In the genomic region with DNA sequence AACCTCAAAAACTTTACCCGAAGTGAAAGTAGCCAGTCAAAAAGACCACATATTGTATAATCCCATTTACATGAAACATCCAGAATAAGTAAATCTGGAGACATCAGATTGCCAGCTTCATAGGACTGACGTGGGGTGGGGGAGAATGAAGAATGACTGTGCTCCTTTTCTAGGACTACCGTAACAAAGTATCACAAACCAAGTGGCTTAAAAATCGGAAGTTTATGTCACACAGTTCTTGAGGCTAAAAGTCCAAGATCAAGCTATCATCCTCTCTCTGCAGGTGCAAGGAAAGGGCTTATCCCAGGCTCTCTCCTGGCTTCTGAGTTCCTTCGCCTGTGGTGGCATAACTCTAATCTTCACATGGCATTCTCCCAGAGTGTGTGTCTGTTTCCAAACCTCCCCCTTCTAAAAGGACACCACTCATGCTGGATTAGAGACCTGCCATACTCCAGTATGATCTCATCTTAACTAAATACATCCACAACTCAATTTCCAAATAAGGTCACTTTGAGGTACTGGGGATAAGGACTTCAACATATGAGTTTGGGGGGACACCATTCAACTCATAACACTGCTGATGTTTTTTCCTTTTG, we compare ENCODE assay signal across 11 cellular contexts. TPM values are rescaled to one million over a fixed set of nuclear protein-coding genes. Genes with fewer than 3 reads are reported as not detected.
A peak's percentile ranks its signal among the peaks of the same experiment; 100 is the strongest.
DNase-seq lines count a peak whose midpoint lies in the region; ATAC-seq and TF ChIP-seq lines count a peak whose summit lies in the region.
"Had no signal": no experiment of that assay in that cellular context is flagged by ENCODE, and none has a peak within 500 bp of the region (broad histone marks: within the 10 kb centered on the region; RNA-seq: fewer than 3 reads in every experiment).

No MANE protein-coding gene starts in this region.

- ATAC-seq in stimulated activated effector memory CD8-positive, alpha-beta T cell treated with anti-CD3 and anti-CD28 coated beads, Interleukin-12 subunit alpha, Interleukin-12 subunit beta, amount 100 ng/mL, for 72 hours: peak; percentile 12
- ATAC-seq in HG03039 (IDR thresholded peaks at IDR 0.05; ENCODE audit: unreplicated experiment): no peak
- ATAC-seq: naive thymus-derived CD8-positive, alpha-beta T cell; Panc1 had no signal

- H4K5ac ChIP-seq in mesendoderm (ENCODE audit: low read length): no peak overlapping the region

- no peak overlapping the region for H3K4me2 ChIP-seq in mesendoderm (ENCODE audit: low read length)

- H3K79me2 ChIP-seq in mesendoderm (ENCODE audit: control insufficient read depth, insufficient read depth, low read length): peaks cover 88% of the 10 kb centered on the region

- H3K4me3 ChIP-seq in SJSA1: peak overlapping the region; percentile 17
- no peak overlapping the region for H3K4me3 ChIP-seq in esophagus muscularis mucosa
- no peak overlapping the region for H3K4me3 ChIP-seq in mesendoderm (ENCODE audit: low read length)

- no peak overlapping the region for H3K18ac ChIP-seq in mesendoderm (ENCODE audit: low read length)

- H3K9me3 Mint-ChIP-seq in activated T-cell treated with anti-CD3 and anti-CD28 coated beads, Interleukin-2, amount 50 U/mL, for 24 hours: no peaks in the 10 kb centered on the region
- no peaks in the 10 kb centered on the region for H3K9me3 Mint-ChIP-seq in stimulated activated effector memory CD8-positive, alpha-beta T cell treated with anti-CD3 and anti-CD28 coated beads, Interleukin-12 subunit alpha, Interleukin-12 subunit beta, amount 100 ng/mL, for 72 hours

- H3K9me3 ChIP-seq in SJSA1 (replicated peaks) (no peaks in the 10 kb centered on the region), esophagus muscularis mucosa (no peaks in the 10 kb centered on the region)

- H3K56ac ChIP-seq in mesendoderm (ENCODE audit: low read length): no peak overlapping the region

- peaks cover 14% of the 10 kb centered on the region for H3K36me3 ChIP-seq in SJSA1
- H3K36me3 ChIP-seq in esophagus muscularis mucosa: no peaks in the 10 kb centered on the region
- H3K36me3 ChIP-seq in mesendoderm (ENCODE audit: control insufficient read depth, insufficient read depth, low read length): peaks cover 7% of the 10 kb centered on the region

- DNase-seq in activated T-cell treated with anti-CD3 and anti-CD28 coated beads, Interleukin-2, amount 50 U/mL, for 24 hours: no peak
- no peak for DNase-seq in activated T-cell treated with anti-CD3 and anti-CD28 coated beads, Interleukin-2, amount 50 U/mL, for 1 hour
- peak in 1 of 2 experiments; percentile 69 for DNase-seq in SJSA1 (ENCODE audit: low read depth in 1 of 2, low spot score in 2 of 2)
- DNase-seq in esophagus muscularis mucosa (ENCODE audit: extremely low spot score): no peak
- DNase-seq in stimulated activated effector memory CD8-positive, alpha-beta T cell treated with anti-CD3 and anti-CD28 coated beads, Interleukin-12 subunit alpha, Interleukin-12 subunit beta, amount 100 ng/mL, for 72 hours (ENCODE audit: low spot score in 2 of 2): no peak
- DNase-seq in mesendoderm: no peak
- DNase-seq in NCI-H1092 (lab: John Stamatoyannopoulos, UW): no peak
- DNase-seq: erythroblast; naive thymus-derived CD8-positive, alpha-beta T cell had no signal

- H3K9ac ChIP-seq in mesendoderm (ENCODE audit: low read length): no peak overlapping the region

- H3K27ac ChIP-seq in SJSA1 (peak overlapping the region; percentile 96), esophagus muscularis mucosa (replicated peaks in 1 of 4) (peak overlapping the region; percentile 84 to 88 (median 87)), mesendoderm (ENCODE audit: low read depth, low read length) (no peak overlapping the region)

- no peaks in the 10 kb centered on the region for H3K27me3 ChIP-seq in SJSA1 (replicated peaks)
- no peaks in the 10 kb centered on the region for H3K27me3 ChIP-seq in esophagus muscularis mucosa
- H3K27me3 ChIP-seq in mesendoderm (ENCODE audit: insufficient read depth, low read length, poor library complexity): no peaks in the 10 kb centered on the region

- no peak overlapping the region for H4K8ac ChIP-seq in mesendoderm (ENCODE audit: low read depth, low read length)

- intact Hi-C loops in esophagus muscularis mucosa (cut with DNase I): no loop called here

- peak overlapping the region; percentile 35 for H3K4me3 Mint-ChIP-seq in activated T-cell treated with anti-CD3 and anti-CD28 coated beads, Interleukin-2, amount 50 U/mL, for 24 hours
- H3K4me3 Mint-ChIP-seq in stimulated activated effector memory CD8-positive, alpha-beta T cell treated with anti-CD3 and anti-CD28 coated beads, Interleukin-12 subunit alpha, Interleukin-12 subunit beta, amount 100 ng/mL, for 72 hours: peak overlapping the region; percentile 49

- WGBS in esophagus muscularis mucosa: 52% methylated on average over 5 of the region's 5 CpGs
- no CpG with 5 or more reads among the region's 5 CpGs for WGBS in mesendoderm (ENCODE audit: extremely low coverage, insufficient coverage, low lambda C conversion rate)

- H3K27ac Mint-ChIP-seq in activated T-cell treated with anti-CD3 and anti-CD28 coated beads, Interleukin-2, amount 50 U/mL, for 24 hours: peak overlapping the region; percentile 35
- peak overlapping the region; percentile 39 for H3K27ac Mint-ChIP-seq in stimulated activated effector memory CD8-positive, alpha-beta T cell treated with anti-CD3 and anti-CD28 coated beads, Interleukin-12 subunit alpha, Interleukin-12 subunit beta, amount 100 ng/mL, for 72 hours

- no peak overlapping the region for H2AK5ac ChIP-seq in mesendoderm (ENCODE audit: low read length)

- no peak overlapping the region for H2BK5ac ChIP-seq in mesendoderm (ENCODE audit: low read length)

- H3K4me1 ChIP-seq in SJSA1 (replicated peaks): peaks cover 62% of the 10 kb centered on the region
- H3K4me1 ChIP-seq in esophagus muscularis mucosa: peaks cover 55 to 83% (median 76%) of the 10 kb centered on the region in 4 donors
- H3K4me1 ChIP-seq in mesendoderm (ENCODE audit: control insufficient read depth, low read depth, low read length): peaks cover 40% of the 10 kb centered on the region

- H3K79me1 ChIP-seq in mesendoderm (ENCODE audit: low read length): peaks cover 28% of the 10 kb centered on the region

- TF ChIP-seq CTCF in esophagus muscularis mucosa (IDR thresholded peaks at IDR 0.05): no peak

- H3K4ac ChIP-seq in mesendoderm (ENCODE audit: low read depth, low read length): no peak overlapping the region

- H3K23ac ChIP-seq in mesendoderm (ENCODE audit: low read length): no peak overlapping the region

- TF ChIP-seq POLR2A in esophagus muscularis mucosa (IDR thresholded peaks at IDR 0.05; ENCODE audit: low read depth): no peak

- H2BK120ac ChIP-seq in mesendoderm (ENCODE audit: low read depth, low read length): no peak overlapping the region

- H2BK15ac ChIP-seq in mesendoderm (replicated peaks; ENCODE audit: low read depth): no peak overlapping the region

- peaks cover 77% of the 10 kb centered on the region for H3K4me1 Mint-ChIP-seq in activated T-cell treated with anti-CD3 and anti-CD28 coated beads, Interleukin-2, amount 50 U/mL, for 24 hours (ENCODE audit: low read depth)
- H3K4me1 Mint-ChIP-seq in stimulated activated effector memory CD8-positive, alpha-beta T cell treated with anti-CD3 and anti-CD28 coated beads, Interleukin-12 subunit alpha, Interleukin-12 subunit beta, amount 100 ng/mL, for 72 hours: peaks cover 85% of the 10 kb centered on the region

- peaks cover 24% of the 10 kb centered on the region for H3K36me3 Mint-ChIP-seq in activated T-cell treated with anti-CD3 and anti-CD28 coated beads, Interleukin-2, amount 50 U/mL, for 24 hours (ENCODE audit: low read depth)
- H3K36me3 Mint-ChIP-seq in stimulated activated effector memory CD8-positive, alpha-beta T cell treated with anti-CD3 and anti-CD28 coated beads, Interleukin-12 subunit alpha, Interleukin-12 subunit beta, amount 100 ng/mL, for 72 hours: peaks cover 75% of the 10 kb centered on the region
- H3K36me3 Mint-ChIP-seq: naive thymus-derived CD8-positive, alpha-beta T cell had no signal

- no peak for TF ChIP-seq EP300 in esophagus muscularis mucosa (IDR thresholded peaks at IDR 0.05)

- no peaks in the 10 kb centered on the region for H3K27me3 Mint-ChIP-seq in activated T-cell treated with anti-CD3 and anti-CD28 coated beads, Interleukin-2, amount 50 U/mL, for 24 hours

RNA-seq across cellular contexts. Expression of gene ADAM19, which starts 25.5 kb away (rescaled TPM):
- 30.0 and 48.7 TPM in 2 replicates for total RNA-seq in SJSA1 (2014; rRNA removed; shearing (Covaris generic))
- total RNA-seq in esophagus muscularis mucosa: 10 to 100 TPM; 25.0 to 43.6 (median 28.1) TPM
- polyA plus RNA-seq in mesendoderm (2013, experiment 1 of 2): 126 TPM
- polyA plus RNA-seq in mesendoderm (2013, experiment 2 of 2): 123 TPM
